In genomic region chr11:15159085-15159484, GRCh38 we compare ENCODE assay signal across 9 cellular contexts. TPM values are rescaled to one million over a fixed set of nuclear protein-coding genes. Genes with fewer than 3 reads are reported as not detected.
DNase-seq lines count a peak whose midpoint lies in the region; ATAC-seq, FAIRE-seq and TF ChIP-seq lines count a peak whose summit lies in the region.
"Had no signal": no experiment of that assay in that cellular context is flagged by ENCODE, and none has a peak within 500 bp of the region (broad histone marks: within the 10 kb centered on the region; RNA-seq: fewer than 3 reads in every experiment).

No MANE protein-coding gene starts in this region.

- DNase-seq in cardiac muscle cell (ENCODE audit: low read depth in 1 of 2, low spot score in 1 of 2) = peak in 1 of 2 donors; percentile 29
- DNase-seq in Right ventricle myocardium superior = no peak
- peak; percentile 8 for DNase-seq in Panc1 (ENCODE audit: low read depth, low spot score)
- no peak for DNase-seq in kidney
- DNase-seq in midbrain (lab: John Stamatoyannopoulos, UW) = no peak
- no peak for DNase-seq in activated naive CD4-positive, alpha-beta T cell (lab: John Stamatoyannopoulos, UW)

- H3K27ac ChIP-seq in cardiac muscle cell (no peak overlapping the region), Panc1 (ENCODE audit: low read length) (no peak overlapping the region), kidney (ENCODE audit: low read depth in 2 of 2, low read length in 2 of 2) (no peak overlapping the region)

- BruUV-seq in Panc1 (replicated peaks; lab: Mats Ljungman, UMichigan) = no TSS peak

- H3K4me3 ChIP-seq in cardiac muscle cell = no peak overlapping the region
- H3K4me3 ChIP-seq in Panc1 (ENCODE audit: low read depth in 2 of 2, low read length in 2 of 2) = no peak overlapping the region
- H3K4me3 ChIP-seq in kidney (ENCODE audit: low read length in 2 of 2) = no peak overlapping the region

- no peak overlapping the region for H3K9ac ChIP-seq in kidney (ENCODE audit: low read length in 2 of 2)

- no peaks in the 10 kb centered on the region for H3K36me3 ChIP-seq in cardiac muscle cell
- no peaks in the 10 kb centered on the region for H3K36me3 ChIP-seq in Panc1 (ENCODE audit: control insufficient read depth, insufficient read depth, low read length)
- H3K36me3 ChIP-seq in kidney (ENCODE audit: control insufficient read depth in 1 of 2, insufficient read depth in 2 of 2, low read length in 2 of 2) = no peaks in the 10 kb centered on the region

- no peaks in the 10 kb centered on the region for H3K27me3 ChIP-seq in cardiac muscle cell
- H3K27me3 ChIP-seq in Panc1 (ENCODE audit: control insufficient read depth, insufficient read depth, low read length) = no peaks in the 10 kb centered on the region

- intact Hi-C loops in Right ventricle myocardium superior (cut with DNase I) (no loop called here), Panc1 (cut with micrococcal nuclease; ENCODE audit: unreplicated experiment) (no loop called here), kidney (cut with DNase I) (no loop called here)

- in situ Hi-C loops in Panc1 (cut with HindIII; ENCODE audit: low pct_unique_long_range_greater_than_20kb, low sequenced_read_pairs) = no loop called here

- TF ChIP-seq CTCF in cardiac muscle cell (IDR thresholded peaks at IDR 0.05; ENCODE audit: low read depth, low read length) (peak; percentile 56), Panc1 (IDR thresholded peaks at IDR 0.05) (peak; percentile 58), kidney (IDR thresholded peaks at IDR 0.05; ENCODE audit: borderline replicate concordance, extremely low read depth, insufficient read depth) (peak; percentile 9)

- POLR2A ChIA-PET in Panc1 (lab: Charles Lee) = no interaction called here

- ATAC-seq in Right ventricle myocardium superior (ENCODE audit: poor library complexity) (no peak), HG02678 (IDR thresholded peaks at IDR 0.05; ENCODE audit: unreplicated experiment) (peak; percentile 76), Panc1 (peak; percentile 87), HG02571 (IDR thresholded peaks at IDR 0.05; ENCODE audit: unreplicated experiment) (no peak)

- CTCF ChIA-PET in Panc1 (lab: Charles Lee) = interaction anchor here (1.8 kb wide), 1 partner anchor 58 kb away, joined by 12 read pairs; no protein-coding TSS in a partner anchor

- no peak for FAIRE-seq in kidney (lab: Jason Lieb, UNC)
- FAIRE-seq: colon had no signal

- no peaks in the 10 kb centered on the region for H3K4me1 ChIP-seq in cardiac muscle cell (ENCODE audit: low read depth)
- H3K4me1 ChIP-seq in Panc1 (ENCODE audit: control insufficient read depth, insufficient read depth, low read length) = no peaks in the 10 kb centered on the region; the same call in 1 of the 2 replicates
- H3K4me1 ChIP-seq in kidney (ENCODE audit: control insufficient read depth in 1 of 2, insufficient read depth in 1 of 2, low read depth in 1 of 2, low read length in 2 of 2) = no peaks in the 10 kb centered on the region

- H3K9me3 ChIP-seq in cardiac muscle cell (ENCODE audit: low read depth) (no peaks in the 10 kb centered on the region), Panc1 (ENCODE audit: control insufficient read depth, insufficient read depth, low read depth, low read length) (no peaks in the 10 kb centered on the region), kidney (ENCODE audit: control insufficient read depth in 1 of 2, low read length in 2 of 2) (no peaks in the 10 kb centered on the region)

RNA-seq across cellular contexts. Expression of gene INSC, which starts 44.4 kb away (rescaled TPM):
- total RNA-seq in cardiac muscle cell (0.32 TPM in 1 of 2 replicates, not detected in the other), Right ventricle myocardium superior (1.00 TPM), Panc1 (2021; ENCODE audit: unreplicated experiment) (0.08 TPM), kidney (0.41 TPM)
- polyA plus RNA-seq in cardiac muscle cell (not detected in 2 replicates), kidney (ENCODE audit: insufficient read depth, low read depth, low replicate concordance) (1.3 TPM)
- 0.19 TPM for polyA plus RNA-seq in Panc1 (2012; ENCODE audit: insufficient read length)

Comparison
In these comparisons a context has a peak if more than half of its experiments do, and no peak if none do; other contexts are left out.
1. ATAC-seq: peak in HG02678 (single experiment) and Panc1 (single experiment); none in Right ventricle myocardium superior (single experiment) and HG02571 (single experiment).
2. Peak in every context shown above with its lines, with median percentiles within 50 percentile points of each other: CTCF ChIP-seq.